Comparison of ENCODE assay signal across 40 cellular contexts in the genomic region with DNA sequence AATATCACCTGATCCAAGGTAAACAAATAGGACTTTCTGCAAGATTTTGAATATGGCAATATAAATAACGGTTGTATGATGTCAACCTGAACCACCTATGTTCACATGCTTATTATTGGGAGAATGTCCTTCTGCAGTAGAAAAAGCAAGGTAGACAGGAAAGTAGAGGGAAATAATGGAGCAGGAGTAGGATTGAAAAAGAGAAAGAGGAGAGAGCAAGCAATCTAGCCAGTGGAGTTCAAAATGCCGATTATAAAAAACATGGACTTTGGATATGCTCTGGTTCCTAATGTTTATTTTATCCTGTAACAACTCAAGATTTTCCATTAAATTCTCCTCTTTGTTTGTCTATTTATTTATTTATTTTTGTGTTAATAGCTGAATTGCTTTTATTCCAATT.
"Had no signal": no experiment of that assay in that cellular context is flagged by ENCODE, and none has a peak within 500 bp of the region (broad histone marks: within the 10 kb centered on the region; RNA-seq: fewer than 3 reads in every experiment).

No MANE protein-coding gene starts in this region.

- H3K36me3 ChIP-seq: adrenal gland, ascending aorta, brain microvascular endothelial cell, breast epithelium, cardiac muscle cell had no signal

- H3K4me3 ChIP-seq: adrenal gland, ascending aorta, body of pancreas, breast epithelium, cardiac muscle cell had no signal

- H3K4me3 Mint-ChIP-seq: activated naive CD4-positive, alpha-beta T cell treated with anti-CD3 and anti-CD28 coated beads for 36 hours; activated naive CD4-positive, alpha-beta T cell treated with anti-CD3 and anti-CD28 coated beads, Interleukin-2, amount 10 ng/mL, durations not matched to agents 7 days and 5 days; activated naive CD4-positive, alpha-beta T cell treated with anti-CD3 and anti-CD28 coated beads, Interleukin-2, amount 50 U/mL, for 24 hours; activated naive CD8-positive, alpha-beta T cell; activated naive CD8-positive, alpha-beta T cell treated with anti-CD3 and anti-CD28 coated beads for 36 hours; activated naive CD8-positive, alpha-beta T cell treated with anti-CD3 and anti-CD28 coated beads, Interleukin-2, amount 10 ng/mL, durations not matched to agents 7 days and 5 days; activated naive CD8-positive, alpha-beta T cell treated with anti-CD3 and anti-CD28 coated beads, Interleukin-2, amount 50 U/mL, for 24 hours; activated T-cell treated with anti-CD3 and anti-CD28 coated beads, Interleukin-2, amount 50 U/mL, for 24 hours; activated T-cell treated with anti-CD3 and anti-CD28 coated beads, Interleukin-2, amount 50 U/mL, for 4 hours; activated T-cell treated with anti-CD3 and anti-CD28 coated beads, Interleukin-2, amount 50 U/mL, for 72 hours; activated T-helper 1 cell treated with anti-CD3 and anti-CD28 coated beads, Interleukin-12 subunit alpha, Interleukin-12 subunit beta, Interleukin-2, Interleukin-4 antibody, amounts not matched to agents 30 ng/mL and 10 ng/mL and 1 ng/mL, durations not matched to agents 14 hours and 24 hours and 36 hours; activated T-helper 17 cell treated with anti-CD3 and anti-CD28 coated beads, Interleukin-2, amount 50 U/mL, for 72 hours; brain; central memory CD8-positive, alpha-beta T cell had no signal

- H3K9me3 Mint-ChIP-seq: activated naive CD4-positive, alpha-beta T cell treated with anti-CD3 and anti-CD28 coated beads for 36 hours; activated naive CD4-positive, alpha-beta T cell treated with anti-CD3 and anti-CD28 coated beads, Interleukin-2, amount 10 ng/mL, durations not matched to agents 7 days and 5 days; activated naive CD4-positive, alpha-beta T cell treated with anti-CD3 and anti-CD28 coated beads, Interleukin-2, amount 50 U/mL, for 24 hours; activated naive CD8-positive, alpha-beta T cell treated with anti-CD3 and anti-CD28 coated beads for 36 hours; activated naive CD8-positive, alpha-beta T cell treated with anti-CD3 and anti-CD28 coated beads, Interleukin-2, amount 10 ng/mL, durations not matched to agents 7 days and 5 days; activated T-cell treated with anti-CD3 and anti-CD28 coated beads, Interleukin-2, amount 50 U/mL, for 24 hours; activated T-helper 1 cell treated with anti-CD3 and anti-CD28 coated beads, Interleukin-12 subunit alpha, Interleukin-12 subunit beta, Interleukin-2, Interleukin-4 antibody, amounts not matched to agents 30 ng/mL and 10 ng/mL and 1 ng/mL, durations not matched to agents 14 hours and 24 hours and 36 hours; brain had no signal

- H3K4me1 Mint-ChIP-seq: activated naive CD4-positive, alpha-beta T cell treated with anti-CD3 and anti-CD28 coated beads, Interleukin-2, amount 10 ng/mL, durations not matched to agents 7 days and 5 days; activated naive CD4-positive, alpha-beta T cell treated with anti-CD3 and anti-CD28 coated beads, Interleukin-2, amount 50 U/mL, for 24 hours; activated naive CD8-positive, alpha-beta T cell treated with anti-CD3 and anti-CD28 coated beads for 36 hours; activated naive CD8-positive, alpha-beta T cell treated with anti-CD3 and anti-CD28 coated beads, Interleukin-2, amount 10 ng/mL, durations not matched to agents 7 days and 5 days; activated naive CD8-positive, alpha-beta T cell treated with anti-CD3 and anti-CD28 coated beads, Interleukin-2, amount 50 U/mL, for 24 hours; activated T-helper 17 cell treated with anti-CD3 and anti-CD28 coated beads, Interleukin-2, amount 50 U/mL, for 72 hours; brain; central memory CD8-positive, alpha-beta T cell had no signal

- FAIRE-seq: astrocyte, bronchial epithelial cell had no signal

- H3K27ac Mint-ChIP-seq: activated naive CD4-positive, alpha-beta T cell treated with anti-CD3 and anti-CD28 coated beads for 36 hours; activated naive CD4-positive, alpha-beta T cell treated with anti-CD3 and anti-CD28 coated beads, Interleukin-2, amount 10 ng/mL, durations not matched to agents 7 days and 5 days; activated naive CD4-positive, alpha-beta T cell treated with anti-CD3 and anti-CD28 coated beads, Interleukin-2, amount 50 U/mL, for 24 hours; activated naive CD4-positive, alpha-beta T cell treated with anti-CD3 and anti-CD28 coated beads, Interleukin-2, amount 50 U/mL, for 72 hours; activated naive CD8-positive, alpha-beta T cell; activated naive CD8-positive, alpha-beta T cell treated with anti-CD3 and anti-CD28 coated beads for 36 hours; activated naive CD8-positive, alpha-beta T cell treated with anti-CD3 and anti-CD28 coated beads, Interleukin-2, amount 10 ng/mL, durations not matched to agents 7 days and 5 days; activated naive CD8-positive, alpha-beta T cell treated with anti-CD3 and anti-CD28 coated beads, Interleukin-2, amount 50 U/mL, for 24 hours; activated T-cell treated with anti-CD3 and anti-CD28 coated beads, Interleukin-2, amount 50 U/mL, for 24 hours; activated T-cell treated with anti-CD3 and anti-CD28 coated beads, Interleukin-2, amount 50 U/mL, for 72 hours; activated T-helper 1 cell treated with anti-CD3 and anti-CD28 coated beads, Interleukin-12 subunit alpha, Interleukin-12 subunit beta, Interleukin-2, Interleukin-4 antibody, amounts not matched to agents 30 ng/mL and 10 ng/mL and 1 ng/mL, durations not matched to agents 14 hours and 24 hours and 36 hours; activated T-helper 17 cell treated with anti-CD3 and anti-CD28 coated beads, Interleukin-2, amount 50 U/mL, for 72 hours; activated T-helper 2 cell treated with anti-CD3 and anti-CD28 coated beads, Interferon-gamma antibody, Interleukin-2, Interleukin-4, amounts not matched to agents 10 μg/mL and 5 μg/mL and 100 μg/mL, durations not matched to agents 14 hours and 24 hours and 36 hours; brain had no signal

- DNase-seq: activated effector memory CD4-positive, alpha-beta T cell treated with anti-CD3 and anti-CD28 coated beads, Interleukin-2, amount 50 U/mL, for 16 hours; activated effector memory CD4-positive, alpha-beta T cell treated with Interleukin-2 at 50 U/mL for 16 hours; activated gamma-delta T cell; activated gamma-delta T cell treated with Interleukin-2 at 50 U/mL for 16 hours; activated naive CD4-positive, alpha-beta T cell; activated naive CD4-positive, alpha-beta T cell treated with anti-CD3 and anti-CD28 coated beads for 36 hours; activated naive CD4-positive, alpha-beta T cell treated with anti-CD3 and anti-CD28 coated beads, Interleukin-2, amount 10 ng/mL, durations not matched to agents 7 days and 5 days; activated naive CD4-positive, alpha-beta T cell treated with anti-CD3 and anti-CD28 coated beads, Interleukin-2, amount 50 U/mL, for 16 hours; activated naive CD4-positive, alpha-beta T cell treated with Interleukin-2 at 50 U/mL for 16 hours; activated naive CD8-positive, alpha-beta T cell treated with anti-CD3 and anti-CD28 coated beads for 36 hours; activated naive CD8-positive, alpha-beta T cell treated with anti-CD3 and anti-CD28 coated beads, Interleukin-2, amount 10 ng/mL, durations not matched to agents 7 days and 5 days; activated naive CD8-positive, alpha-beta T cell treated with anti-CD3 and anti-CD28 coated beads, Interleukin-2, amount 50 U/mL, for 24 hours; activated T-cell treated with anti-CD3 and anti-CD28 coated beads, Interleukin-2, amount 50 U/mL, for 1 hour; activated T-cell treated with anti-CD3 and anti-CD28 coated beads, Interleukin-2, amount 50 U/mL, for 24 hours; activated T-cell treated with anti-CD3 and anti-CD28 coated beads, Interleukin-2, amount 50 U/mL, for 4 hours; activated T-cell treated with anti-CD3 and anti-CD28 coated beads, Interleukin-2, amount 50 U/mL, for 48 hours; activated T-cell treated with anti-CD3 and anti-CD28 coated beads, Interleukin-2, amount 50 U/mL, for 72 hours; adrenal gland; amniotic stem cell; amygdala; anterior cingulate cortex; aorta; body of pancreas; brain microvascular endothelial cell; caudate nucleus; central memory CD4-positive, alpha-beta T cell; cerebellar nuclear complex had no signal

- H3K36me3 Mint-ChIP-seq: activated naive CD4-positive, alpha-beta T cell treated with anti-CD3 and anti-CD28 coated beads, Interleukin-2, amount 10 ng/mL, durations not matched to agents 7 days and 5 days; activated naive CD4-positive, alpha-beta T cell treated with anti-CD3 and anti-CD28 coated beads, Interleukin-2, amount 50 U/mL, for 24 hours; activated naive CD4-positive, alpha-beta T cell treated with anti-CD3 and anti-CD28 coated beads, Interleukin-2, amount 50 U/mL, for 72 hours; activated naive CD8-positive, alpha-beta T cell; activated naive CD8-positive, alpha-beta T cell treated with anti-CD3 and anti-CD28 coated beads for 36 hours; activated naive CD8-positive, alpha-beta T cell treated with anti-CD3 and anti-CD28 coated beads, Interleukin-2, amount 10 ng/mL, durations not matched to agents 7 days and 5 days; brain had no signal

- ATAC-seq: activated naive CD4-positive, alpha-beta T cell treated with anti-CD3 and anti-CD28 coated beads, Interleukin-2, amount 50 U/mL, for 72 hours; activated naive CD8-positive, alpha-beta T cell treated with anti-CD3 and anti-CD28 coated beads, Interleukin-2, amount 50 U/mL, for 24 hours; activated T-cell treated with anti-CD3 and anti-CD28 coated beads, Interleukin-2, amount 50 U/mL, for 4 hours; activated T-cell treated with anti-CD3 and anti-CD28 coated beads, Interleukin-2, amount 50 U/mL, for 72 hours; activated T-helper 17 cell treated with anti-CD3 and anti-CD28 coated beads, Interleukin-2, amount 50 U/mL, for 72 hours; body of pancreas had no signal

- H3K4me1 ChIP-seq: adrenal gland, ascending aorta, body of pancreas, breast epithelium had no signal

- H3K9me3 ChIP-seq: adrenal gland, ascending aorta, body of pancreas, breast epithelium had no signal

- H3K27me3 Mint-ChIP-seq: activated naive CD4-positive, alpha-beta T cell treated with anti-CD3 and anti-CD28 coated beads, Interleukin-2, amount 10 ng/mL, durations not matched to agents 7 days and 5 days; activated naive CD4-positive, alpha-beta T cell treated with anti-CD3 and anti-CD28 coated beads, Interleukin-2, amount 50 U/mL, for 24 hours; activated naive CD8-positive, alpha-beta T cell; activated naive CD8-positive, alpha-beta T cell treated with anti-CD3 and anti-CD28 coated beads for 36 hours; activated naive CD8-positive, alpha-beta T cell treated with anti-CD3 and anti-CD28 coated beads, Interleukin-2, amount 10 ng/mL, durations not matched to agents 7 days and 5 days; activated naive CD8-positive, alpha-beta T cell treated with anti-CD3 and anti-CD28 coated beads, Interleukin-2, amount 50 U/mL, for 24 hours; activated T-cell treated with anti-CD3 and anti-CD28 coated beads, Interleukin-2, amount 50 U/mL, for 24 hours; activated T-helper 17 cell treated with anti-CD3 and anti-CD28 coated beads, Interleukin-2, amount 50 U/mL, for 72 hours; brain; central memory CD8-positive, alpha-beta T cell had no signal

- H3K27me3 ChIP-seq: adrenal gland, ascending aorta, body of pancreas, brain microvascular endothelial cell, breast epithelium, cardiac muscle cell had no signal

- H3K27ac ChIP-seq: adrenal gland, ascending aorta, body of pancreas, brain microvascular endothelial cell, breast epithelium, cardiac muscle cell had no signal
